In the genomic region with DNA sequence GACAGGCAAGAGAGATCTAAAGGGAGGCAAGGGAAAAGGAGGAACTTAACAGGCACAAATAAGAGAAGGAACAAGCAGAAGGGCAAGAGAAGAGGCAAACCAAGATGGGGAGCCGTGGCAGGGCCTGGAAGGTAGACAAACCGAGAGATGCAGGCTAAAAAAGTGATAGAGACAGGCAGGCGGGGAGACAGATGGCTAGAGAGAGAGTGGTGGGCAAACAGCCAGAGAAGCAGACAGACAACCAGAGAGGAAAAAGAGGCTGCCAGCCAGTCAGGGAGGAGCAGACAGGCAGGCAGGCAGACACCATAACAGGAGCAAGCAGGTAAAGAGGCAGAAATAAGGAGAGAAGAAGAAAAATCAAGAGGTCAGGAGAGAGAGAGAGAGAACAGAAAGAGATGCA, we compare ENCODE assay signal across 12 cellular contexts. TPM values are rescaled to one million over a fixed set of nuclear protein-coding genes. Genes with fewer than 3 reads are reported as not detected.
A peak's percentile ranks its signal among the peaks of the same experiment; 100 is the strongest.
DNase-seq lines count a peak whose midpoint lies in the region; ATAC-seq and TF ChIP-seq lines count a peak whose summit lies in the region.
"Had no signal": no experiment of that assay in that cellular context is flagged by ENCODE, and none has a peak within 500 bp of the region (broad histone marks: within the 10 kb centered on the region; RNA-seq: fewer than 3 reads in every experiment).

No MANE protein-coding gene starts in this region.

- DNase-seq in CD4-positive, CD25-positive, alpha-beta regulatory T cell = no peak
- DNase-seq in NCI-H1092 (lab: John Stamatoyannopoulos, UW) (peak; percentile 53), SHP77 treated with DMSO at 0.1 percent for 48 hours (lab: John Stamatoyannopoulos, UW) (peak; percentile 91), islet precursor cell (peak; percentile 35), NCI-H146 treated with DMSO at 0.1 percent for 48 hours (lab: John Stamatoyannopoulos, UW; ENCODE audit: unreplicated experiment) (no peak), HuH-7.5 (ENCODE audit: low spot score) (no peak), colonic mucosa (no peak)
- DNase-seq: central memory CD4-positive, alpha-beta T cell; mammary epithelial cell had no signal

- H3K36me3 Mint-ChIP-seq in CD4-positive, CD25-positive, alpha-beta regulatory T cell = peaks cover 6% of the 10 kb centered on the region
- H3K36me3 Mint-ChIP-seq: WTC11 had no signal

- intact Hi-C loops in colonic mucosa (cut with DNase I) = no loop called here

- peaks cover 14% of the 10 kb centered on the region for H3K36me3 ChIP-seq in CD4-positive, CD25-positive, alpha-beta regulatory T cell (ENCODE audit: control insufficient read depth, insufficient read depth, low read length)
- H3K36me3 ChIP-seq in colonic mucosa = no peaks in the 10 kb centered on the region

- peak overlapping the region; percentile 67 for H3K27ac ChIP-seq in CD4-positive, CD25-positive, alpha-beta regulatory T cell (ENCODE audit: insufficient read depth, low read length, poor library complexity, severe bottlenecking)
- H3K27ac ChIP-seq in colonic mucosa = no peak overlapping the region

- H3K27me3 Mint-ChIP-seq in CD4-positive, CD25-positive, alpha-beta regulatory T cell = peaks cover 7% of the 10 kb centered on the region

- no peak overlapping the region for H3K4me3 Mint-ChIP-seq in CD4-positive, CD25-positive, alpha-beta regulatory T cell
- H3K4me3 Mint-ChIP-seq: CD14-positive monocyte, WTC11 had no signal

- no peak overlapping the region for H3K27ac Mint-ChIP-seq in CD4-positive, CD25-positive, alpha-beta regulatory T cell
- H3K27ac Mint-ChIP-seq: CD14-positive monocyte, WTC11 had no signal

- peak overlapping the region; percentile 64 for H3K4me3 ChIP-seq in CD4-positive, CD25-positive, alpha-beta regulatory T cell (ENCODE audit: low read depth, low read length)
- H3K4me3 ChIP-seq in colonic mucosa = no peak overlapping the region

- peaks cover 53% of the 10 kb centered on the region for H3K4me1 ChIP-seq in CD4-positive, CD25-positive, alpha-beta regulatory T cell (ENCODE audit: control insufficient read depth, insufficient read depth, low read length, poor library complexity, severe bottlenecking)
- peaks cover 6% of the 10 kb centered on the region for H3K4me1 ChIP-seq in colonic mucosa

- H3K9me3 Mint-ChIP-seq in CD4-positive, CD25-positive, alpha-beta regulatory T cell = no peaks in the 10 kb centered on the region
- H3K9me3 Mint-ChIP-seq: CD14-positive monocyte, WTC11 had no signal

- H3K9ac ChIP-seq in colonic mucosa (ENCODE audit: low read depth in 2 of 2, low read length in 2 of 2) = peak overlapping the region in 1 of 2 donors; percentile 39

- H3K27me3 ChIP-seq in CD4-positive, CD25-positive, alpha-beta regulatory T cell (ENCODE audit: control insufficient read depth, insufficient read depth, low read length) = no peaks in the 10 kb centered on the region
- no peaks in the 10 kb centered on the region for H3K27me3 ChIP-seq in colonic mucosa

- peaks cover 3 to 11% (median 8%) of the 10 kb centered on the region in 4 donors for H3K4me1 Mint-ChIP-seq in CD4-positive, CD25-positive, alpha-beta regulatory T cell

- no peak for ATAC-seq in CD4-positive, CD25-positive, alpha-beta regulatory T cell (ENCODE audit: low read depth in 2 of 2)
- ATAC-seq in GM19023 (IDR thresholded peaks at IDR 0.05; ENCODE audit: unreplicated experiment) = no peak
- ATAC-seq: WTC11 had no signal

- no peak for TF ChIP-seq CTCF in colonic mucosa (IDR thresholded peaks at IDR 0.05)

- H3K9me3 ChIP-seq in CD4-positive, CD25-positive, alpha-beta regulatory T cell (ENCODE audit: control insufficient read depth in 2 of 2, low read length in 2 of 2) = no peaks in the 10 kb centered on the region
- no peaks in the 10 kb centered on the region for H3K9me3 ChIP-seq in colonic mucosa

RNA-seq across cellular contexts. Expression of a gene that starts 6.9 kb away (rescaled TPM):
- total RNA-seq in CD4-positive, CD25-positive, alpha-beta regulatory T cell = 273 TPM
- polyA plus RNA-seq in CD4-positive, CD25-positive, alpha-beta regulatory T cell = 1 to 10 TPM; 5.0 to 9.0 (median 7.2) TPM
- total RNA-seq in colonic mucosa = 100 to 1,000 TPM in 1 of 2 donors, 10 to 100 TPM in 1; 56.3 to 108 TPM

RNA-seq across cellular contexts. Expression of a gene that starts 23.9 kb away (rescaled TPM):
- 11.8 TPM for total RNA-seq in CD4-positive, CD25-positive, alpha-beta regulatory T cell
- 1 to 10 TPM; 3.1 to 5.4 (median 4.2) TPM for polyA plus RNA-seq in CD4-positive, CD25-positive, alpha-beta regulatory T cell
- 10 to 100 TPM in 1 of 2 donors, 1 to 10 TPM in 1; 9.4 to 18.2 TPM for total RNA-seq in colonic mucosa

RNA-seq across cellular contexts. Expression of a gene that starts 24.3 kb away (rescaled TPM):
- 23.6 TPM for total RNA-seq in CD4-positive, CD25-positive, alpha-beta regulatory T cell
- polyA plus RNA-seq in CD4-positive, CD25-positive, alpha-beta regulatory T cell = 100 to 1,000 TPM; 128 to 192 (median 141) TPM
- 100 to 1,000 TPM in 1 of 2 donors, 10 to 100 TPM in 1; 59.5 to 133 TPM for total RNA-seq in colonic mucosa

RNA-seq across cellular contexts. Expression of a gene that starts 26.8 kb away (rescaled TPM):
- 31.5 TPM for total RNA-seq in CD4-positive, CD25-positive, alpha-beta regulatory T cell
- not detected for polyA plus RNA-seq in CD4-positive, CD25-positive, alpha-beta regulatory T cell
- 1 to 10 TPM; 2.5 to 2.7 TPM for total RNA-seq in colonic mucosa
- polyA plus RNA-seq: CD14-positive monocyte had no signal

RNA-seq across cellular contexts. Expression of a gene that starts 34.4 kb away (rescaled TPM):
- total RNA-seq in CD4-positive, CD25-positive, alpha-beta regulatory T cell = 2.4 TPM
- polyA plus RNA-seq in CD4-positive, CD25-positive, alpha-beta regulatory T cell = 1 to 10 TPM in 3 of 4 donors, under 1 TPM in 1; 0.92 to 5.0 (median 2.9) TPM
- 1 to 10 TPM; 2.8 to 3.0 TPM for total RNA-seq in colonic mucosa

Comparison
In these comparisons a context has a peak if more than half of its experiments do, and no peak if none do; other contexts are left out.
1. DNase-seq: peak in NCI-H1092 (single experiment), SHP77 treated with DMSO at 0.1 percent for 48 hours (single experiment) and islet precursor cell (single experiment); none in CD4-positive, CD25-positive, alpha-beta regulatory T cell (0 of 3), NCI-H146 treated with DMSO at 0.1 percent for 48 hours (single experiment), HuH-7.5 (single experiment) and colonic mucosa (single experiment).